ENCODE assay signal across 40 cellular contexts in genomic region chr3:98290916-98291315, GRCh38. TPM values are rescaled to one million over a fixed set of nuclear protein-coding genes. Genes with fewer than 3 reads are reported as not detected.
"Had no signal": no experiment of that assay in that cellular context is flagged by ENCODE, and none has a peak within 500 bp of the region (broad histone marks: within the 10 kb centered on the region; RNA-seq: fewer than 3 reads in every experiment).

No MANE protein-coding gene starts in this region.

- H3K36me3 Mint-ChIP-seq: activated CD4-positive, alpha-beta memory T cell treated with anti-CD3 and anti-CD28 coated beads for 36 hours; activated naive CD4-positive, alpha-beta T cell treated with anti-CD3 and anti-CD28 coated beads, Interleukin-2, amount 50 U/mL, for 72 hours; activated naive CD8-positive, alpha-beta T cell treated with anti-CD3 and anti-CD28 coated beads for 36 hours had no signal

- H3K27me3 ChIP-seq: adrenal gland, body of pancreas, brain microvascular endothelial cell, breast epithelium had no signal

- H3K9me3 Mint-ChIP-seq: activated B cell treated with CpG ODN at 0.5 μM for 24 hours; activated CD4-positive, alpha-beta memory T cell treated with anti-CD3 and anti-CD28 coated beads for 36 hours; activated CD4-positive, alpha-beta T cell treated with anti-CD3 and anti-CD28 coated beads, Interleukin-2, amount 10 ng/mL, durations not matched to agents 24 days and 14 days; activated CD8-positive, alpha-beta T cell treated with anti-CD3 and anti-CD28 coated beads for 36 hours; activated naive CD4-positive, alpha-beta T cell treated with anti-CD3 and anti-CD28 coated beads for 36 hours; activated T-cell treated with anti-CD3 and anti-CD28 coated beads, Interleukin-2, amount 50 U/mL, for 4 hours; activated T-helper 1 cell treated with anti-CD3 and anti-CD28 coated beads, Interleukin-12 subunit alpha, Interleukin-12 subunit beta, Interleukin-2, Interleukin-4 antibody, amounts not matched to agents 30 ng/mL and 10 ng/mL and 1 ng/mL, durations not matched to agents 14 hours and 24 hours and 36 hours; activated T-helper 17 cell treated with anti-CD3 and anti-CD28 coated beads, Interleukin-2, amount 50 U/mL, for 72 hours; T-helper 1 cell treated with Interleukin-12 subunit alpha and Interleukin-12 subunit beta and Interleukin-4 antibody, amounts not matched to agents 30 μg/mL and 1 μg/mL, for 36 hours; T-helper 2 cell treated with Interferon-gamma antibody and Interleukin-4, amounts not matched to agents 5 μg/mL and 100 μg/mL, for 36 hours had no signal

- H3K4me3 ChIP-seq: adrenal gland, body of pancreas, breast epithelium had no signal

- H3K4me1 Mint-ChIP-seq: activated B cell treated with CpG ODN at 0.5 μM for 24 hours; activated CD4-positive, alpha-beta T cell treated with anti-CD3 and anti-CD28 coated beads, Interleukin-2, amount 10 ng/mL, durations not matched to agents 24 days and 14 days; activated naive CD8-positive, alpha-beta T cell treated with anti-CD3 and anti-CD28 coated beads for 36 hours; activated T-helper 17 cell treated with anti-CD3 and anti-CD28 coated beads, Interleukin-2, amount 50 U/mL, for 72 hours had no signal

- DNase-seq: activated B cell treated with CpG ODN at 0.5 μM for 24 hours; activated CD4-positive, alpha-beta memory T cell treated with anti-CD3 and anti-CD28 coated beads for 36 hours; activated CD4-positive, alpha-beta T cell treated with anti-CD3 and anti-CD28 coated beads for 4 hours; activated CD4-positive, alpha-beta T cell treated with anti-CD3 and anti-CD28 coated beads, Interleukin-2, amount 10 ng/mL, durations not matched to agents 24 days and 14 days; activated CD4-positive, alpha-beta T cell treated with anti-CD3 and anti-CD28 coated beads, Interleukin-2, amount 50 U/mL, for 1 hour; activated CD4-positive, alpha-beta T cell treated with anti-CD3 and anti-CD28 coated beads, Interleukin-2, amount 50 U/mL, for 4 hours; activated CD4-positive, CD25-positive, alpha-beta regulatory T cell treated with anti-CD3 and anti-CD28 coated beads, Interleukin-2, amount 50 U/mL, for 72 hours; activated CD8-positive, alpha-beta memory T cell treated with anti-CD3 and anti-CD28 coated beads, Interleukin-2, amount 50 U/mL, for 4 hours; activated CD8-positive, alpha-beta T cell treated with anti-CD3 and anti-CD28 coated beads for 36 hours; activated effector memory CD4-positive, alpha-beta T cell treated with anti-CD3 and anti-CD28 coated beads, Interleukin-2, amount 50 U/mL, for 16 hours; activated gamma-delta T cell treated with Interleukin-2 at 50 U/mL for 16 hours; activated naive CD4-positive, alpha-beta T cell; activated naive CD4-positive, alpha-beta T cell treated with anti-CD3 and anti-CD28 coated beads for 36 hours; activated naive CD4-positive, alpha-beta T cell treated with anti-CD3 and anti-CD28 coated beads, Interleukin-2, amount 50 U/mL, for 16 hours; activated naive CD8-positive, alpha-beta T cell treated with anti-CD3 and anti-CD28 coated beads for 36 hours; activated T-cell treated with anti-CD3 and anti-CD28 coated beads for 4 hours; activated T-cell treated with anti-CD3 and anti-CD28 coated beads, Interleukin-2, amount 50 U/mL, for 1 hour; activated T-cell treated with anti-CD3 and anti-CD28 coated beads, Interleukin-2, amount 50 U/mL, for 4 hours; activated T-cell treated with anti-CD3 and anti-CD28 coated beads, Interleukin-2, amount 50 U/mL, for 72 hours; adrenal gland; amniotic stem cell; aorta; body of pancreas; brain microvascular endothelial cell; central memory CD4-positive, alpha-beta T cell; T-helper 1 cell; T-helper 2 cell; T-helper 9 cell had no signal

- H3K4me3 Mint-ChIP-seq: activated B cell treated with CpG ODN at 0.5 μM for 24 hours; activated CD4-positive, alpha-beta memory T cell treated with anti-CD3 and anti-CD28 coated beads for 36 hours; activated CD4-positive, alpha-beta T cell treated with anti-CD3 and anti-CD28 coated beads, Interleukin-2, amount 10 ng/mL, durations not matched to agents 24 days and 14 days; activated CD8-positive, alpha-beta T cell treated with anti-CD3 and anti-CD28 coated beads for 36 hours; activated naive CD4-positive, alpha-beta T cell treated with anti-CD3 and anti-CD28 coated beads for 36 hours; activated naive CD8-positive, alpha-beta T cell treated with anti-CD3 and anti-CD28 coated beads for 36 hours; activated T-cell treated with anti-CD3 and anti-CD28 coated beads, Interleukin-2, amount 50 U/mL, for 4 hours; activated T-cell treated with anti-CD3 and anti-CD28 coated beads, Interleukin-2, amount 50 U/mL, for 72 hours; activated T-helper 1 cell treated with anti-CD3 and anti-CD28 coated beads, Interleukin-12 subunit alpha, Interleukin-12 subunit beta, Interleukin-2, Interleukin-4 antibody, amounts not matched to agents 30 ng/mL and 10 ng/mL and 1 ng/mL, durations not matched to agents 14 hours and 24 hours and 36 hours; activated T-helper 17 cell treated with anti-CD3 and anti-CD28 coated beads, Interleukin-2, amount 50 U/mL, for 72 hours; T-helper 1 cell treated with Interleukin-12 subunit alpha and Interleukin-12 subunit beta and Interleukin-4 antibody, amounts not matched to agents 30 μg/mL and 1 μg/mL, for 36 hours; T-helper 2 cell treated with Interferon-gamma antibody and Interleukin-4, amounts not matched to agents 5 μg/mL and 100 μg/mL, for 36 hours had no signal

- H3K27ac Mint-ChIP-seq: activated B cell treated with CpG ODN at 0.5 μM for 24 hours; activated CD4-positive, alpha-beta memory T cell treated with anti-CD3 and anti-CD28 coated beads for 36 hours; activated CD4-positive, alpha-beta T cell treated with anti-CD3 and anti-CD28 coated beads, Interleukin-2, amount 10 ng/mL, durations not matched to agents 24 days and 14 days; activated CD8-positive, alpha-beta T cell treated with anti-CD3 and anti-CD28 coated beads for 36 hours; activated naive CD4-positive, alpha-beta T cell treated with anti-CD3 and anti-CD28 coated beads for 36 hours; activated naive CD4-positive, alpha-beta T cell treated with anti-CD3 and anti-CD28 coated beads, Interleukin-2, amount 50 U/mL, for 72 hours; activated naive CD8-positive, alpha-beta T cell treated with anti-CD3 and anti-CD28 coated beads for 36 hours; activated T-cell treated with anti-CD3 and anti-CD28 coated beads, Interleukin-2, amount 50 U/mL, for 72 hours; activated T-helper 1 cell treated with anti-CD3 and anti-CD28 coated beads, Interleukin-12 subunit alpha, Interleukin-12 subunit beta, Interleukin-2, Interleukin-4 antibody, amounts not matched to agents 30 ng/mL and 10 ng/mL and 1 ng/mL, durations not matched to agents 14 hours and 24 hours and 36 hours; activated T-helper 17 cell treated with anti-CD3 and anti-CD28 coated beads, Interleukin-2, amount 50 U/mL, for 72 hours; T-helper 1 cell treated with Interleukin-12 subunit alpha and Interleukin-12 subunit beta and Interleukin-4 antibody, amounts not matched to agents 30 μg/mL and 1 μg/mL, for 36 hours; T-helper 2 cell treated with Interferon-gamma antibody and Interleukin-4, amounts not matched to agents 5 μg/mL and 100 μg/mL, for 36 hours had no signal

- H3K4me1 ChIP-seq: adrenal gland, body of pancreas, breast epithelium had no signal

- ATAC-seq: activated CD8-positive, alpha-beta T cell treated with anti-CD3 and anti-CD28 coated beads for 36 hours; activated naive CD4-positive, alpha-beta T cell treated with anti-CD3 and anti-CD28 coated beads, Interleukin-2, amount 50 U/mL, for 72 hours; activated T-cell treated with anti-CD3 and anti-CD28 coated beads, Interleukin-2, amount 50 U/mL, for 4 hours; activated T-cell treated with anti-CD3 and anti-CD28 coated beads, Interleukin-2, amount 50 U/mL, for 72 hours; activated T-helper 17 cell treated with anti-CD3 and anti-CD28 coated beads, Interleukin-2, amount 50 U/mL, for 72 hours; body of pancreas had no signal

- H3K27me3 Mint-ChIP-seq: activated B cell treated with CpG ODN at 0.5 μM for 24 hours had no signal

- H3K36me3 ChIP-seq: adrenal gland, brain microvascular endothelial cell, breast epithelium had no signal

- H3K27ac ChIP-seq: adrenal gland, body of pancreas, brain microvascular endothelial cell, breast epithelium, VCaP had no signal

- H3K9me3 ChIP-seq: adrenal gland, body of pancreas, breast epithelium had no signal

- FAIRE-seq: astrocyte, TTC549 had no signal

RNA-seq across cellular contexts. Expression of gene OR5H2, which starts 8.6 kb away (rescaled TPM):
- total RNA-seq: activated B cell treated with CpG ODN at 0.5 μM for 24 hours; activated CD4-positive, alpha-beta memory T cell treated with anti-CD3 and anti-CD28 coated beads for 36 hours; activated CD4-positive, alpha-beta T cell treated with anti-CD3 and anti-CD28 coated beads, Interleukin-2, amount 10 ng/mL, durations not matched to agents 24 days and 14 days; activated CD8-positive, alpha-beta memory T cell treated with anti-CD3 and anti-CD28 coated beads for 36 hours; activated CD8-positive, alpha-beta T cell treated with anti-CD3 and anti-CD28 coated beads for 36 hours; activated naive CD4-positive, alpha-beta T cell treated with anti-CD3 and anti-CD28 coated beads for 36 hours; activated naive CD4-positive, alpha-beta T cell treated with anti-CD3 and anti-CD28 coated beads, Interleukin-2, amount 50 U/mL, for 72 hours; activated naive CD8-positive, alpha-beta T cell treated with anti-CD3 and anti-CD28 coated beads for 36 hours; activated T-cell treated with anti-CD3 and anti-CD28 coated beads, Interleukin-2, amount 50 U/mL, for 4 hours; activated T-cell treated with anti-CD3 and anti-CD28 coated beads, Interleukin-2, amount 50 U/mL, for 72 hours; activated T-helper 1 cell treated with anti-CD3 and anti-CD28 coated beads, Interleukin-12 subunit alpha, Interleukin-12 subunit beta, Interleukin-2, Interleukin-4 antibody, amounts not matched to agents 30 ng/mL and 10 ng/mL and 1 ng/mL, durations not matched to agents 14 hours and 24 hours and 36 hours; activated T-helper 17 cell treated with anti-CD3 and anti-CD28 coated beads, Interleukin-2, amount 50 U/mL, for 72 hours; adrenal gland; aorta; astrocyte; body of pancreas; breast epithelium; cardiac septum; cerebellum had no signal
- polyA plus RNA-seq: adrenal gland, aorta had no signal

RNA-seq across cellular contexts. Expression of gene OR5H6, which starts 26.9 kb away (rescaled TPM):
- total RNA-seq: activated B cell treated with CpG ODN at 0.5 μM for 24 hours; activated CD4-positive, alpha-beta memory T cell treated with anti-CD3 and anti-CD28 coated beads for 36 hours; activated CD4-positive, alpha-beta T cell treated with anti-CD3 and anti-CD28 coated beads, Interleukin-2, amount 10 ng/mL, durations not matched to agents 24 days and 14 days; activated CD8-positive, alpha-beta memory T cell treated with anti-CD3 and anti-CD28 coated beads for 36 hours; activated CD8-positive, alpha-beta T cell treated with anti-CD3 and anti-CD28 coated beads for 36 hours; activated naive CD4-positive, alpha-beta T cell treated with anti-CD3 and anti-CD28 coated beads for 36 hours; activated naive CD4-positive, alpha-beta T cell treated with anti-CD3 and anti-CD28 coated beads, Interleukin-2, amount 50 U/mL, for 72 hours; activated naive CD8-positive, alpha-beta T cell treated with anti-CD3 and anti-CD28 coated beads for 36 hours; activated T-cell treated with anti-CD3 and anti-CD28 coated beads, Interleukin-2, amount 50 U/mL, for 4 hours; activated T-cell treated with anti-CD3 and anti-CD28 coated beads, Interleukin-2, amount 50 U/mL, for 72 hours; activated T-helper 1 cell treated with anti-CD3 and anti-CD28 coated beads, Interleukin-12 subunit alpha, Interleukin-12 subunit beta, Interleukin-2, Interleukin-4 antibody, amounts not matched to agents 30 ng/mL and 10 ng/mL and 1 ng/mL, durations not matched to agents 14 hours and 24 hours and 36 hours; activated T-helper 17 cell treated with anti-CD3 and anti-CD28 coated beads, Interleukin-2, amount 50 U/mL, for 72 hours; adrenal gland; aorta; astrocyte; body of pancreas; breast epithelium; cardiac septum; cerebellum had no signal
- polyA plus RNA-seq: adrenal gland, aorta had no signal
